Comparison of ENCODE assay signal across 2 cellular contexts in genomic region chr3:117447419-117447818, GRCh38.
"Had no signal": no experiment of that assay in that cellular context is flagged by ENCODE, and none has a peak within 500 bp of the region (broad histone marks: within the 10 kb centered on the region; RNA-seq: fewer than 3 reads in every experiment).

No MANE protein-coding gene starts in this region.

- DNase-seq: GDM1, GF-D8 had no signal
